ENCODE assay signal across 1 cellular context in genomic region chr7:40538281-40538680, GRCh38.
TF ChIP-seq lines count a peak whose summit lies in the region.

No MANE protein-coding gene starts in this region.

TF ChIP-seq in IMR-90, 13 proteins besides CTCF, POLR2A, EP300 and RAD21 (continued from another document):
- no peak for TF ChIP-seq USF2 (IDR thresholded peaks at IDR 0.05; ENCODE audit: low read depth, low read length)
